Comparison of ENCODE assay signal across 8 cellular contexts in genomic region chr7:114921636-114922150, GRCh38. TPM values are rescaled to one million over a fixed set of nuclear protein-coding genes. Genes with fewer than 3 reads are reported as not detected.
DNase-seq lines count a peak whose midpoint lies in the region; ATAC-seq and TF ChIP-seq lines count a peak whose summit lies in the region.

A gene with protein sequence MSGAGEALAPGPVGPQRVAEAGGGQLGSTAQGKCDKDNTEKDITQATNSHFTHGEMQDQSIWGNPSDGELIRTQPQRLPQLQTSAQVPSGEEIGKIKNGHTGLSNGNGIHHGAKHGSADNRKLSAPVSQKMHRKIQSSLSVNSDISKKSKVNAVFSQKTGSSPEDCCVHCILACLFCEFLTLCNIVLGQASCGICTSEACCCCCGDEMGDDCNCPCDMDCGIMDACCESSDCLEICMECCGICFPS (plus strand): TSS chr7:114922094. CDS start chr7:114923034, 940 bp downstream.

- no peak for TF ChIP-seq POLR2A in gastroesophageal sphincter (IDR thresholded peaks at IDR 0.05)

- no peaks in the 10 kb centered on the region for H3K9me3 ChIP-seq in gastroesophageal sphincter

- TF ChIP-seq EP300 in gastroesophageal sphincter (IDR thresholded peaks at IDR 0.05), result no peak

- TF ChIP-seq CTCF in gastroesophageal sphincter (IDR thresholded peaks at IDR 0.05) (peak in 2 of 4 experiments; percentile 7 to 23), omental fat pad (IDR thresholded peaks at IDR 0.05) (no peak)

- ATAC-seq in gastroesophageal sphincter (no peak), omental fat pad (ENCODE audit: low FRiP score) (peak; percentile 74), HG03469 (IDR thresholded peaks at IDR 0.05; ENCODE audit: unreplicated experiment) (no peak), GM18909 (IDR thresholded peaks at IDR 0.05; ENCODE audit: poor library complexity, unreplicated experiment) (no peak)

- POLR2A ChIA-PET in activated CD8-positive, alpha-beta memory T cell treated with anti-CD3 and anti-CD28 coated beads for 36 hours (lab: Charles Lee), result interaction anchor here (0.6 kb wide), 1 partner anchor 32 kb away, joined by 3 read pairs; no protein-coding TSS in a partner anchor

- no peaks in the 10 kb centered on the region for H3K27me3 ChIP-seq in gastroesophageal sphincter

- CTCF ChIA-PET in activated CD8-positive, alpha-beta memory T cell treated with anti-CD3 and anti-CD28 coated beads for 36 hours (lab: Charles Lee), result no interaction called here

- peak within 1 kb of the TSS; percentile 86 to 95 (median 94) for H3K27ac ChIP-seq in gastroesophageal sphincter

- H3K36me3 ChIP-seq in gastroesophageal sphincter, result no peaks in the 10 kb centered on the region

- no peak for DNase-seq in activated CD8-positive, alpha-beta memory T cell treated with anti-CD3 and anti-CD28 coated beads for 24 hours
- peak; percentile 11 for DNase-seq in activated T-helper 1 cell treated with Interleukin-2 at 50 U/mL for 16 hours (ENCODE audit: low read depth)
- DNase-seq in omental fat pad (ENCODE audit: low spot score), result no peak
- DNase-seq in AML-193 (lab: John Stamatoyannopoulos, UW), result no peak

- peaks cover 2 to 41% (median 8%) of the 10 kb centered on the region in 3 donors for H3K4me1 ChIP-seq in gastroesophageal sphincter

- WGBS in gastroesophageal sphincter (ENCODE audit: low coverage in 1 of 2), 2 donors, result 22 to 26% methylated on average over 7 to 12 of the region's 21 CpGs

- H3K4me3 ChIP-seq in gastroesophageal sphincter, result peak within 1 kb of the TSS; percentile 82 to 92

RNA-seq across cellular contexts. Expression of the gene that starts here (rescaled TPM):
- 100 to 1,000 TPM; 107 to 113 TPM for total RNA-seq in activated CD8-positive, alpha-beta memory T cell treated with anti-CD3 and anti-CD28 coated beads for 36 hours
- total RNA-seq in gastroesophageal sphincter, result 10 to 100 TPM; 30.3 to 73.5 (median 38.1) TPM
- 100 to 1,000 TPM in 1 of 4 donors, 10 to 100 TPM in 3; 46.7 to 176 (median 79.2) TPM for total RNA-seq in omental fat pad
